ENCODE assay signal across 10 cellular contexts in genomic region chr17:75875940-75876189, GRCh38. TPM values are rescaled to one million over a fixed set of nuclear protein-coding genes. Genes with fewer than 3 reads are reported as not detected.
DNase-seq lines count a peak whose midpoint lies in the region; ATAC-seq, FAIRE-seq and TF ChIP-seq lines count a peak whose summit lies in the region.
"Had no signal": no experiment of that assay in that cellular context is flagged by ENCODE, and none has a peak within 500 bp of the region (broad histone marks: within the 10 kb centered on the region; RNA-seq: fewer than 3 reads in every experiment).

No MANE protein-coding gene starts in this region.

- H3K27me3 ChIP-seq in WERI-Rb-1 (ENCODE audit: insufficient read depth, low read depth, severe bottlenecking): no peaks in the 10 kb centered on the region
- H3K27me3 ChIP-seq in hepatocyte: peaks cover 9% of the 10 kb centered on the region
- H3K27me3 ChIP-seq in subcutaneous abdominal adipose tissue (ENCODE audit: control insufficient read depth in 5 of 5, insufficient read depth in 4 of 5, low read length in 5 of 5): peaks cover 0 to 16% (median 0%) of the 10 kb centered on the region in 5 donors

- peak; percentile 57 for DNase-seq in NCI-H2029 treated with DMSO at 0.1 percent for 48 hours (lab: John Stamatoyannopoulos, UW)
- DNase-seq in NCI-H2029 (lab: John Stamatoyannopoulos, UW): no peak
- DNase-seq in WERI-Rb-1: no peak
- DNase-seq in hepatocyte (ENCODE audit: low spot score): no peak
- DNase-seq in GM12891 (ENCODE audit: insufficient read length, low spot score): no peak

- no peak overlapping the region for H2AFZ ChIP-seq in hepatocyte

- H3K4me3 ChIP-seq in WERI-Rb-1 (ENCODE audit: low read depth, low read length) (no peak overlapping the region), hepatocyte (no peak overlapping the region), subcutaneous abdominal adipose tissue (ENCODE audit: low read depth in 1 of 5, low read length in 5 of 5) (peak overlapping the region; percentile 33 to 88 (median 84))
- H3K4me3 ChIP-seq: K562 had no signal

- TF ChIP-seq CTCF in WERI-Rb-1 (IDR thresholded peaks at IDR 0.05; ENCODE audit: low read depth, low read length) (no peak), hepatocyte (IDR thresholded peaks at IDR 0.05; ENCODE audit: poor library complexity) (no peak)

- H4K20me1 ChIP-seq in hepatocyte (ENCODE audit: insufficient read depth, poor library complexity, severe bottlenecking): no peaks in the 10 kb centered on the region

- FAIRE-seq in GM12891 (lab: Jason Lieb, UNC): no peak
- FAIRE-seq: A204.1, K562 had no signal

- TF ChIP-seq POLR2A in GM12891 (IDR thresholded peaks at IDR 0.05; ENCODE audit: low read depth, low read length): no peak

- H3K9me3 ChIP-seq in WERI-Rb-1 (ENCODE audit: severe bottlenecking) (no peaks in the 10 kb centered on the region), hepatocyte (ENCODE audit: low read depth) (no peaks in the 10 kb centered on the region), subcutaneous abdominal adipose tissue (ENCODE audit: control insufficient read depth in 5 of 5, low read length in 5 of 5) (no peaks in the 10 kb centered on the region)

- no peak for ATAC-seq in GM21717 (IDR thresholded peaks at IDR 0.05; ENCODE audit: unreplicated experiment)
- ATAC-seq in HG02970 (IDR thresholded peaks at IDR 0.05; ENCODE audit: low FRiP score, unreplicated experiment): no peak
- ATAC-seq: K562 had no signal

- H3K79me2 ChIP-seq in hepatocyte: no peaks in the 10 kb centered on the region

- H3K27ac ChIP-seq in WERI-Rb-1 (peak overlapping the region; percentile 90), hepatocyte (peak overlapping the region; percentile 85), subcutaneous abdominal adipose tissue (ENCODE audit: low read depth, low read length) (peak overlapping the region; percentile 98)

- H3K9ac ChIP-seq in subcutaneous abdominal adipose tissue (ENCODE audit: low read length in 5 of 5): peak overlapping the region in 4 of 5 donors; percentile 90 to 93 (median 91)

- peak overlapping the region; percentile 80 for H3K4me2 ChIP-seq in hepatocyte

- H3K4me1 ChIP-seq in hepatocyte (ENCODE audit: insufficient read depth): peaks cover 22% of the 10 kb centered on the region
- H3K4me1 ChIP-seq in subcutaneous abdominal adipose tissue (ENCODE audit: control insufficient read depth in 5 of 5, insufficient read depth in 5 of 5, low read length in 5 of 5): peaks cover 20 to 59% (median 49%) of the 10 kb centered on the region in 5 donors

- 85% methylated on average over 5 of the region's 5 CpGs for WGBS in hepatocyte (ENCODE audit: low lambda C conversion rate, missing lambda C conversion rate)

- H3K36me3 ChIP-seq in WERI-Rb-1 (peaks cover 34% of the 10 kb centered on the region), hepatocyte (replicated peaks; ENCODE audit: insufficient read depth, low read depth) (no peaks in the 10 kb centered on the region), subcutaneous abdominal adipose tissue (ENCODE audit: control insufficient read depth in 5 of 5, insufficient read depth in 5 of 5, low read length in 5 of 5) (peaks cover 0 to 22% (median 16%) of the 10 kb centered on the region in 5 donors)

- H3K9me2 ChIP-seq in hepatocyte (replicated peaks; ENCODE audit: insufficient read depth): no peaks in the 10 kb centered on the region

TF ChIP-seq in GM12891, 5 proteins besides CTCF, POLR2A, EP300 and RAD21:
- TF ChIP-seq POLR2AphosphoS5 (IDR thresholded peaks at IDR 0.05; ENCODE audit: low read depth, low read length): no peak
- TF ChIP-seq POU2F2 (IDR thresholded peaks at IDR 0.05; ENCODE audit: low read depth, low read length): no peak
- TF ChIP-seq TAF1 (IDR thresholded peaks at IDR 0.05; ENCODE audit: low read depth, low read length): no peak
- no peak for TF ChIP-seq SPI1 (IDR thresholded peaks at IDR 0.05; ENCODE audit: low read depth, low read length)
- no peak for TF ChIP-seq PAX5 (IDR thresholded peaks at IDR 0.05; ENCODE audit: insufficient read depth, low read length, severe bottlenecking)

RNA-seq across cellular contexts. Expression of gene TRIM47, which starts 2.5 kb away (rescaled TPM):
- 13.0 and 15.5 TPM in 2 replicates for total RNA-seq in hepatocyte
- polyA plus RNA-seq in hepatocyte: 36.9 and 42.9 TPM in 2 replicates
- polyA plus RNA-seq in GM12891 (2012; ENCODE audit: low read depth, missing spikeins): 1.0 TPM

RNA-seq across cellular contexts. Expression of gene WBP2, which starts 20.7 kb away (rescaled TPM):
- total RNA-seq in hepatocyte: 22.8 and 29.0 TPM in 2 replicates
- polyA plus RNA-seq in hepatocyte: 129 and 143 TPM in 2 replicates
- polyA plus RNA-seq in GM12891 (2012; ENCODE audit: low read depth, missing spikeins): 60.5 TPM

RNA-seq across cellular contexts. Expression of gene TRIM65, which starts 20.9 kb away (rescaled TPM):
- 10.9 and 12.5 TPM in 2 replicates for total RNA-seq in hepatocyte
- polyA plus RNA-seq in hepatocyte: 10.7 and 16.8 TPM in 2 replicates
- polyA plus RNA-seq in GM12891 (2012; ENCODE audit: low read depth, missing spikeins): 7.0 TPM

RNA-seq across cellular contexts. Expression of gene MRPL38, which starts 28.8 kb away (rescaled TPM):
- total RNA-seq in hepatocyte: 40.4 and 50.2 TPM in 2 replicates
- 124 and 134 TPM in 2 replicates for polyA plus RNA-seq in hepatocyte
- polyA plus RNA-seq in GM12891 (2012; ENCODE audit: low read depth, missing spikeins): 46.8 TPM

RNA-seq across cellular contexts. Expression of gene UNC13D, which starts 31.7 kb away (rescaled TPM):
- total RNA-seq in hepatocyte: 2.2 and 4.3 TPM in 2 replicates
- 8.8 and 10.1 TPM in 2 replicates for polyA plus RNA-seq in hepatocyte
- 25.9 TPM for polyA plus RNA-seq in GM12891 (2012; ENCODE audit: low read depth, missing spikeins)

Comparison
In these comparisons a context has a peak if more than half of its experiments do, and no peak if none do; other contexts are left out.
1. H3K4me3 ChIP-seq: peak in subcutaneous abdominal adipose tissue (5 of 5); none in WERI-Rb-1 (single experiment) and hepatocyte (single experiment).
2. Peak in every context shown above with its lines, with median percentiles within 50 percentile points of each other: H3K27ac ChIP-seq.